In genomic region chr13:40613954-40614353, GRCh38 we compare ENCODE assay signal across 10 cellular contexts. TPM values are rescaled to one million over a fixed set of nuclear protein-coding genes. Genes with fewer than 3 reads are reported as not detected.
DNase-seq lines count a peak whose midpoint lies in the region; ATAC-seq and TF ChIP-seq lines count a peak whose summit lies in the region.
"Had no signal": no experiment of that assay in that cellular context is flagged by ENCODE, and none has a peak within 500 bp of the region (broad histone marks: within the 10 kb centered on the region; RNA-seq: fewer than 3 reads in every experiment).

No MANE protein-coding gene starts in this region.

- peaks cover 67% of the 10 kb centered on the region for H3K79me2 ChIP-seq in H9 (ENCODE audit: insufficient read depth, low read length)

- H3K4me3 ChIP-seq in heart left ventricle (peak overlapping the region in 1 of 12 donors; percentile 12), skeletal muscle tissue (ENCODE audit: low read length in 3 of 3) (peak overlapping the region in 2 of 3 donors; percentile 8 to 26)

- H3K56ac ChIP-seq in H9 (ENCODE audit: insufficient read length, low read depth, low read length), result no peak overlapping the region

- peaks cover 6% of the 10 kb centered on the region for H3K79me1 ChIP-seq in H9 (ENCODE audit: insufficient read depth, low read depth, low read length, poor library complexity, severe bottlenecking)

- H3K4me1 Mint-ChIP-seq in H9, result peaks cover 74 to 79% of the 10 kb centered on the region in 2 experiments
- peaks cover 93% of the 10 kb centered on the region for H3K4me1 Mint-ChIP-seq in activated CD4-positive, alpha-beta memory T cell treated with anti-CD3 and anti-CD28 coated beads for 36 hours (ENCODE audit: low read depth)

- TF ChIP-seq CTCF in H9 (conservative IDR thresholded peaks at IDR 0.05) (no peak), heart left ventricle (IDR thresholded peaks at IDR 0.05) (no peak)

- H2BK12ac ChIP-seq in H9 (ENCODE audit: insufficient read length, low read depth, low read length), result no peak overlapping the region

- H3K9ac ChIP-seq in H9 (ENCODE audit: extremely low read depth, insufficient read length, low read length) (no peak overlapping the region), skeletal muscle tissue (ENCODE audit: low read depth in 1 of 3, low read length in 3 of 3) (peak overlapping the region in 1 of 3 donors; percentile 34)

- no peak overlapping the region for H2AK5ac ChIP-seq in H9 (ENCODE audit: insufficient read length, low read length)

- H3K4me2 ChIP-seq in H9 (ENCODE audit: insufficient read depth, insufficient read length, low read length), result no peak overlapping the region

- intact Hi-C loops in activated CD4-positive, alpha-beta memory T cell treated with anti-CD3 and anti-CD28 coated beads for 36 hours (cut with micrococcal nuclease), result loop anchor here (1.0 to 5.0 kb wide), 7 partner anchors 15 to 837 kb away; no protein-coding TSS in a partner anchor
- intact Hi-C loops in heart left ventricle (cut with DNase I), result no loop called here

- no peak for DNase-seq in H9
- no peak for DNase-seq in activated CD4-positive, alpha-beta memory T cell treated with anti-CD3 and anti-CD28 coated beads for 36 hours
- no peak for DNase-seq in heart left ventricle
- DNase-seq in 8988T, result no peak
- DNase-seq in NCI-H774 (lab: John Stamatoyannopoulos, UW), result no peak
- DNase-seq: NCI-H1105 treated with DMSO at 0.1 percent for 48 hours, SW 1271 had no signal

- peaks cover 5 to 7% (median 5%) of the 10 kb centered on the region in 3 experiments; a peak in 4 of 7 replicates for H3K36me3 Mint-ChIP-seq in H9 (ENCODE audit: insufficient read depth in 1 of 3, low read depth in 3 of 3)
- peaks cover 13% of the 10 kb centered on the region for H3K36me3 Mint-ChIP-seq in activated CD4-positive, alpha-beta memory T cell treated with anti-CD3 and anti-CD28 coated beads for 36 hours

- no peak overlapping the region for H4K91ac ChIP-seq in H9 (ENCODE audit: insufficient read length, low read depth, low read length)

- no peak overlapping the region for H3K4ac ChIP-seq in H9 (ENCODE audit: low read depth, low read length)

- no peaks in the 10 kb centered on the region for H3K23me2 ChIP-seq in H9 (ENCODE audit: insufficient read length, low read depth, low read length, poor library complexity, severe bottlenecking)

- no peak overlapping the region for H3K18ac ChIP-seq in H9 (ENCODE audit: insufficient read length, low read depth, low read length)

- no peak overlapping the region for H2AFZ ChIP-seq in H9 (ENCODE audit: low read length)

- H2BK20ac ChIP-seq in H9 (ENCODE audit: low read depth, low read length, poor library complexity, severe bottlenecking), result no peak overlapping the region

- no CpG with 5 or more reads among the region's 4 CpGs for WGBS in H9 (ENCODE audit: extremely low coverage, insufficient read length, low lambda C conversion rate)
- WGBS in heart left ventricle, 4 donors, result 23 to 46% (median 43%) methylated on average over 4 of the region's 4 CpGs

- H2BK5ac ChIP-seq in H9 (ENCODE audit: insufficient read length, low read length), result no peak overlapping the region

- H4K20me1 ChIP-seq in H9 (ENCODE audit: control insufficient read depth, insufficient read depth, insufficient read length), result no peaks in the 10 kb centered on the region

- peak overlapping the region in 2 of 3 experiments; percentile 50 to 69; a peak in 3 of 7 replicates for H3K27ac Mint-ChIP-seq in H9
- peak overlapping the region; percentile 97 for H3K27ac Mint-ChIP-seq in activated CD4-positive, alpha-beta memory T cell treated with anti-CD3 and anti-CD28 coated beads for 36 hours
- H3K27ac Mint-ChIP-seq: progenitor cell of endocrine pancreas had no signal

- TF ChIP-seq POLR2A in heart left ventricle (IDR thresholded peaks at IDR 0.05), result no peak

- no peak overlapping the region for H3K27ac ChIP-seq in H9 (ENCODE audit: insufficient read length, low read depth, low read length)
- H3K27ac ChIP-seq in heart left ventricle, result peak overlapping the region in 10 of 12 donors; percentile 26 to 81 (median 64)
- H3K27ac ChIP-seq in skeletal muscle tissue (ENCODE audit: low read depth, low read length), result peak overlapping the region; percentile 14

- no peaks in the 10 kb centered on the region for H3K36me3 ChIP-seq in heart left ventricle
- H3K36me3 ChIP-seq in skeletal muscle tissue (ENCODE audit: control insufficient read depth in 3 of 3, insufficient read depth in 3 of 3, low read length in 3 of 3), result no peaks in the 10 kb centered on the region

- no peaks in the 10 kb centered on the region for H3K9me3 Mint-ChIP-seq in H9
- H3K9me3 Mint-ChIP-seq in activated CD4-positive, alpha-beta memory T cell treated with anti-CD3 and anti-CD28 coated beads for 36 hours, result no peaks in the 10 kb centered on the region

- H3K4me1 ChIP-seq in H9 (ENCODE audit: insufficient read depth, low read length) (peaks cover 21% of the 10 kb centered on the region), heart left ventricle (peaks cover 6 to 97% (median 64%) of the 10 kb centered on the region in 12 donors), skeletal muscle tissue (ENCODE audit: control insufficient read depth in 3 of 3, insufficient read depth in 3 of 3, low read length in 3 of 3) (peaks cover 63 to 77% (median 64%) of the 10 kb centered on the region in 3 donors)

- H3K14ac ChIP-seq in H9 (ENCODE audit: insufficient read depth, low read length), result no peak overlapping the region

- H2BK120ac ChIP-seq in H9 (ENCODE audit: low read depth, low read length, poor library complexity, severe bottlenecking), result no peak overlapping the region

- CTCF ChIA-PET in activated CD4-positive, alpha-beta memory T cell treated with anti-CD3 and anti-CD28 coated beads for 36 hours (lab: Charles Lee), result interaction anchor here (0.7 to 0.8 kb wide), 2 partner anchors 511 to 545 kb away, joined by 3 read pairs; no protein-coding TSS in a partner anchor

- no peak overlapping the region for H4K5ac ChIP-seq in H9 (ENCODE audit: insufficient read length, low read depth, low read length)

- H3K4me3 Mint-ChIP-seq in H9, result no peak overlapping the region
- peak overlapping the region; percentile 74 for H3K4me3 Mint-ChIP-seq in activated CD4-positive, alpha-beta memory T cell treated with anti-CD3 and anti-CD28 coated beads for 36 hours

- no peak overlapping the region for H4K8ac ChIP-seq in H9 (replicated peaks; ENCODE audit: insufficient read length, low read depth, low read length)

- no peaks in the 10 kb centered on the region for H3K27me3 Mint-ChIP-seq in H9 (ENCODE audit: low read depth)
- no peaks in the 10 kb centered on the region for H3K27me3 Mint-ChIP-seq in activated CD4-positive, alpha-beta memory T cell treated with anti-CD3 and anti-CD28 coated beads for 36 hours
- H3K27me3 Mint-ChIP-seq: progenitor cell of endocrine pancreas had no signal

- peak; percentile 29 to 48 (median 34) for ATAC-seq in heart left ventricle
- ATAC-seq in HG03025 (IDR thresholded peaks at IDR 0.05; ENCODE audit: low FRiP score, unreplicated experiment), result no peak

- POLR2A ChIA-PET in activated CD4-positive, alpha-beta memory T cell treated with anti-CD3 and anti-CD28 coated beads for 36 hours (lab: Charles Lee), result interaction anchor here (0.6 to 2.8 kb wide), 7 partner anchors 15 to 499 kb away, joined by 4 to 28 read pairs (median 5); no protein-coding TSS in a partner anchor

- H3T11ph ChIP-seq in H9 (ENCODE audit: low read length), result no peak overlapping the region

- H2BK15ac ChIP-seq in H9 (ENCODE audit: low read depth, low read length), result no peak overlapping the region

- no peak overlapping the region for H3K23ac ChIP-seq in H9 (ENCODE audit: insufficient read length, low read depth, low read length)

- H3K9me3 ChIP-seq in H9 (ENCODE audit: control insufficient read depth, low read depth, low read length), result no peaks in the 10 kb centered on the region
- no peaks in the 10 kb centered on the region for H3K9me3 ChIP-seq in heart left ventricle
- H3K9me3 ChIP-seq in skeletal muscle tissue (ENCODE audit: control insufficient read depth in 3 of 3, low read length in 3 of 3), result no peaks in the 10 kb centered on the region

- H3K27me3 ChIP-seq in H9 (ENCODE audit: insufficient read depth, low read length) (no peaks in the 10 kb centered on the region), heart left ventricle (no peaks in the 10 kb centered on the region), skeletal muscle tissue (ENCODE audit: control insufficient read depth in 3 of 3, insufficient read depth in 3 of 3, low read length in 3 of 3) (no peaks in the 10 kb centered on the region)

RNA-seq across cellular contexts. Expression of gene FOXO1, which starts 52.5 kb away (rescaled TPM):
- total RNA-seq in H9 (2021) (43.5 and 44.6 TPM in 2 replicates), heart left ventricle (10 to 100 TPM in 8 of 9 donors, 1 to 10 TPM in 1; 9.8 to 26.8 (median 18.5) TPM), skeletal muscle tissue (15.1 TPM)
- 10 to 100 TPM; 34.2 to 34.5 TPM for total RNA-seq in activated CD4-positive, alpha-beta memory T cell treated with anti-CD3 and anti-CD28 coated beads for 36 hours
- 10 to 100 TPM in 1 of 2 donors, 1 to 10 TPM in 1; 2.6 to 11.1 TPM for polyA plus RNA-seq in heart left ventricle
